In genomic region chr6:135176464-135176863, GRCh38 we compare ENCODE assay signal across 24 cellular contexts. TPM values are rescaled to one million over a fixed set of nuclear protein-coding genes. Genes with fewer than 3 reads are reported as not detected.
DNase-seq lines count a peak whose midpoint lies in the region; ATAC-seq and TF ChIP-seq lines count a peak whose summit lies in the region.
"Had no signal": no experiment of that assay in that cellular context is flagged by ENCODE, and none has a peak within 500 bp of the region (broad histone marks: within the 10 kb centered on the region; RNA-seq: fewer than 3 reads in every experiment).

No MANE protein-coding gene starts in this region.

- H2AFZ ChIP-seq in Karpas-422 (ENCODE audit: low read length) (0 out of 2 replicates have a peak overlapping the region, but pooled peaks have one; percentile 9), OCI-LY7 (ENCODE audit: low read length) (peak overlapping the region; percentile 31; the same call in 1 of the 2 replicates)
- H2AFZ ChIP-seq: GM23248 had no signal

- H3K4me3 ChIP-seq in DOHH2 (ENCODE audit: low read length) (peak overlapping the region; percentile 43), Karpas-422 (ENCODE audit: low read length) (no peak overlapping the region), OCI-LY7 (ENCODE audit: low read depth, low read length, poor library complexity, severe bottlenecking) (no peak overlapping the region)
- H3K4me3 ChIP-seq: esophagus squamous epithelium, GM23248, spleen, transverse colon had no signal

- POLR2A ChIA-PET in OCI-LY7 (lab: Charles Lee) = interaction anchor here (0.9 to 4.2 kb wide), 4 partner anchors 11 to 74 kb away, joined by 3 to 16 read pairs (median 3); no protein-coding TSS in a partner anchor

- H3K27ac ChIP-seq in DOHH2 (ENCODE audit: low read depth, low read length) = peak overlapping the region; percentile 64
- H3K27ac ChIP-seq in Karpas-422 (ENCODE audit: low read length) = no peak overlapping the region
- H3K27ac ChIP-seq in OCI-LY7 (ENCODE audit: low read depth, low read length, poor library complexity, severe bottlenecking) = no peak overlapping the region
- H3K27ac ChIP-seq: esophagus squamous epithelium, GM23248, spleen, transverse colon had no signal

- no peaks in the 10 kb centered on the region for H4K20me1 ChIP-seq in DOHH2 (ENCODE audit: control insufficient read depth, insufficient read depth, low read depth, low read length)
- H4K20me1 ChIP-seq in Karpas-422 (ENCODE audit: insufficient read depth, low read depth, low read length) = no peaks in the 10 kb centered on the region
- H4K20me1 ChIP-seq in OCI-LY7 (ENCODE audit: insufficient read depth, low read length) = no peaks in the 10 kb centered on the region

- H3K27me3 ChIP-seq in DOHH2 (ENCODE audit: control insufficient read depth, low read length) = no peaks in the 10 kb centered on the region
- H3K27me3 ChIP-seq in Karpas-422 (ENCODE audit: low read length) = no peaks in the 10 kb centered on the region
- H3K27me3 ChIP-seq: esophagus squamous epithelium, transverse colon had no signal

- H3K9me3 Mint-ChIP-seq in glutamatergic neuron (ENCODE audit: unreplicated experiment) = peaks cover 3% of the 10 kb centered on the region
- H3K9me3 Mint-ChIP-seq in activated T-cell treated with anti-CD3 and anti-CD28 coated beads, Interleukin-2, amount 50 U/mL, for 72 hours = no peaks in the 10 kb centered on the region
- H3K9me3 Mint-ChIP-seq: activated T-helper 1 cell treated with anti-CD3 and anti-CD28 coated beads, Interleukin-12 subunit alpha, Interleukin-12 subunit beta, Interleukin-2, Interleukin-4 antibody, amounts not matched to agents 30 ng/mL and 10 ng/mL and 1 ng/mL, durations not matched to agents 14 hours and 24 hours and 36 hours; stimulated activated naive CD8-positive, alpha-beta T cell treated with anti-CD3 and anti-CD28 coated beads, Interleukin-15, amount 100 ng/mL, for 72 hours had no signal

- H3K36me3 ChIP-seq in DOHH2 (ENCODE audit: control insufficient read depth, low read length) (no peaks in the 10 kb centered on the region; the same call in 1 of the 2 replicates), Karpas-422 (ENCODE audit: insufficient read depth, low read length) (no peaks in the 10 kb centered on the region), OCI-LY7 (ENCODE audit: insufficient read depth, low read length) (no peaks in the 10 kb centered on the region)
- H3K36me3 ChIP-seq: esophagus squamous epithelium, spleen, transverse colon had no signal

- H3K4me3 Mint-ChIP-seq in glutamatergic neuron (ENCODE audit: unreplicated experiment) = peak overlapping the region; percentile 17
- H3K4me3 Mint-ChIP-seq in activated T-cell treated with anti-CD3 and anti-CD28 coated beads, Interleukin-2, amount 50 U/mL, for 72 hours = no peak overlapping the region
- H3K4me3 Mint-ChIP-seq: activated T-helper 1 cell treated with anti-CD3 and anti-CD28 coated beads, Interleukin-12 subunit alpha, Interleukin-12 subunit beta, Interleukin-2, Interleukin-4 antibody, amounts not matched to agents 30 ng/mL and 10 ng/mL and 1 ng/mL, durations not matched to agents 14 hours and 24 hours and 36 hours had no signal

- H3K9me2 ChIP-seq in DOHH2 (replicated peaks; ENCODE audit: control insufficient read depth, low read length) (no peaks in the 10 kb centered on the region), Karpas-422 (replicated peaks; ENCODE audit: insufficient read depth, low read length) (no peaks in the 10 kb centered on the region), OCI-LY7 (ENCODE audit: insufficient read depth, low read length) (no peaks in the 10 kb centered on the region)

- BruUV-seq in OCI-LY7 (replicated peaks; lab: Mats Ljungman, UMichigan) = no TSS peak

- no peak overlapping the region for H3K27ac Mint-ChIP-seq in glutamatergic neuron (ENCODE audit: unreplicated experiment)
- H3K27ac Mint-ChIP-seq in activated T-cell treated with anti-CD3 and anti-CD28 coated beads, Interleukin-2, amount 50 U/mL, for 72 hours = no peak overlapping the region
- H3K27ac Mint-ChIP-seq: stimulated activated naive CD8-positive, alpha-beta T cell treated with anti-CD3 and anti-CD28 coated beads, Interleukin-15, amount 100 ng/mL, for 72 hours had no signal

- H3K27me3 Mint-ChIP-seq in glutamatergic neuron (ENCODE audit: unreplicated experiment) = peaks cover 2% of the 10 kb centered on the region
- H3K27me3 Mint-ChIP-seq in activated T-cell treated with anti-CD3 and anti-CD28 coated beads, Interleukin-2, amount 50 U/mL, for 72 hours (ENCODE audit: low read depth) = no peaks in the 10 kb centered on the region
- H3K27me3 Mint-ChIP-seq: stimulated activated naive CD8-positive, alpha-beta T cell treated with anti-CD3 and anti-CD28 coated beads, Interleukin-15, amount 100 ng/mL, for 72 hours had no signal

- TF ChIP-seq CTCF in DOHH2 (IDR thresholded peaks at IDR 0.05; ENCODE audit: low read depth, low read length, poor library complexity, severe bottlenecking) (no peak), OCI-LY7 (conservative IDR thresholded peaks at IDR 0.05; ENCODE audit: low read length) (no peak), glutamatergic neuron (IDR thresholded peaks at IDR 0.05; ENCODE audit: partially characterized antibody, unreplicated experiment) (no peak)

- CTCF ChIA-PET in OCI-LY7 (lab: Charles Lee; ENCODE audit: unreplicated experiment) = no interaction called here

- intact Hi-C loops in OCI-LY7 (cut with micrococcal nuclease; ENCODE audit: unreplicated experiment) = no loop called here

- peaks cover 31% of the 10 kb centered on the region for H3F3A ChIP-seq in DOHH2 (ENCODE audit: control insufficient read depth, insufficient read depth)

- H3K4me1 Mint-ChIP-seq in glutamatergic neuron (ENCODE audit: low read depth, unreplicated experiment) = no peaks in the 10 kb centered on the region
- H3K4me1 Mint-ChIP-seq in activated T-cell treated with anti-CD3 and anti-CD28 coated beads, Interleukin-2, amount 50 U/mL, for 72 hours (ENCODE audit: low read depth) = peaks cover 63% of the 10 kb centered on the region

- H3K9me3 ChIP-seq in DOHH2 (ENCODE audit: control insufficient read depth, insufficient read depth, low read length) = no peaks in the 10 kb centered on the region
- no peaks in the 10 kb centered on the region for H3K9me3 ChIP-seq in Karpas-422 (ENCODE audit: low read length)
- no peaks in the 10 kb centered on the region for H3K9me3 ChIP-seq in OCI-LY7 (ENCODE audit: low read length)
- H3K9me3 ChIP-seq: esophagus squamous epithelium, spleen, transverse colon had no signal

- H3K79me2 ChIP-seq in DOHH2 (ENCODE audit: control insufficient read depth, low read length) (peaks cover under 1% of the 10 kb centered on the region), Karpas-422 (ENCODE audit: low read length) (no peaks in the 10 kb centered on the region), OCI-LY7 (ENCODE audit: insufficient read depth, low read depth, low read length) (no peaks in the 10 kb centered on the region)

- H3K9ac ChIP-seq in Karpas-422 (ENCODE audit: low read length) = no peak overlapping the region
- H3K9ac ChIP-seq: GM23248 had no signal

- H3K4me1 ChIP-seq in DOHH2 (ENCODE audit: control insufficient read depth, low read length) (peaks cover 47% of the 10 kb centered on the region), Karpas-422 (ENCODE audit: low read length) (peaks cover 18% of the 10 kb centered on the region), OCI-LY7 (ENCODE audit: insufficient read depth, low read length, poor library complexity, severe bottlenecking) (peaks cover 32% of the 10 kb centered on the region)

- no peaks in the 10 kb centered on the region for H3K36me3 Mint-ChIP-seq in glutamatergic neuron (ENCODE audit: unreplicated experiment)
- H3K36me3 Mint-ChIP-seq in activated T-cell treated with anti-CD3 and anti-CD28 coated beads, Interleukin-2, amount 50 U/mL, for 72 hours (ENCODE audit: insufficient read depth in 2 of 2) = no peaks in the 10 kb centered on the region

- ATAC-seq in activated T-cell treated with anti-CD3 and anti-CD28 coated beads, Interleukin-2, amount 50 U/mL, for 72 hours (replicated peaks in 1 of 2) = no peak
- ATAC-seq: stimulated activated naive CD8-positive, alpha-beta T cell treated with anti-CD3 and anti-CD28 coated beads, Interleukin-15, amount 100 ng/mL, for 72 hours had no signal

- DNase-seq in Karpas-422 (peak; percentile 65), OCI-LY7 (ENCODE audit: low spot score) (peak; percentile 36), glutamatergic neuron (no peak), GM19238 (ENCODE audit: insufficient read length, low spot score) (no peak)
- no peak for DNase-seq in NK-92 treated with Interleukin-12 subunit alpha and Interleukin-12 subunit beta, amount 100 ng/mL, for 24 hours (lab: John Stamatoyannopoulos, UW)
- DNase-seq in activated T-cell treated with anti-CD3 and anti-CD28 coated beads, Interleukin-2, amount 50 U/mL, for 72 hours = no peak
- DNase-seq: activated CD4-positive, CD25-positive, alpha-beta regulatory T cell treated with anti-CD3 and anti-CD28 coated beads, Interleukin-2, amount 50 U/mL, for 72 hours; COR-L47; EL; esophagus squamous epithelium; GM23248; mesenchymal stem cell; NCI-H1105 treated with DMSO at 0.1 percent for 48 hours; NCI-H2107; NCI-H524; OCI-M1; Right ventricle myocardium superior; spleen; stimulated activated CD4-positive, alpha-beta T cell treated with anti-CD3 and anti-CD28 coated beads, Interleukin-4, amount 100 ng/mL, for 4 hours; stimulated activated naive CD8-positive, alpha-beta T cell treated with anti-CD3 and anti-CD28 coated beads, Interleukin-15, amount 100 ng/mL, for 72 hours; T-helper 2 cell; transverse colon had no signal

- H3K4me2 ChIP-seq in DOHH2 (ENCODE audit: low read length) (peak overlapping the region; percentile 82), Karpas-422 (ENCODE audit: low read depth, low read length, poor library complexity, severe bottlenecking) (no peak overlapping the region), OCI-LY7 (ENCODE audit: low read length) (peak overlapping the region; percentile 25)

RNA-seq across cellular contexts. Expression of gene MYB, which starts 4.6 kb away (rescaled TPM):
- 5.3 and 11.8 TPM in 2 replicates for total RNA-seq in Karpas-422 (2014; rRNA removed; shearing (Covaris generic); ENCODE audit: low replicate concordance)
- 42.9 and 45.1 TPM in 2 replicates for total RNA-seq in OCI-LY7 (2014; rRNA removed; shearing (Covaris generic))
- total RNA-seq in OCI-LY7 (2022) (20.1 and 26.1 TPM in 2 replicates), glutamatergic neuron (ENCODE audit: unreplicated experiment) (0.56 TPM)
- total RNA-seq in activated T-cell treated with anti-CD3 and anti-CD28 coated beads, Interleukin-2, amount 50 U/mL, for 72 hours = 10 to 100 TPM; 89.6 to 91.4 TPM

Comparison
In these comparisons a context has a peak if more than half of its experiments do, and no peak if none do; other contexts are left out.
1. DNase-seq: peak in Karpas-422 (single experiment) and OCI-LY7 (single experiment); none in glutamatergic neuron (single experiment), GM19238 (single experiment), NK-92 treated with Interleukin-12 subunit alpha and Interleukin-12 subunit beta, amount 100 ng/mL, for 24 hours (single experiment) and activated T-cell treated with anti-CD3 and anti-CD28 coated beads, Interleukin-2, amount 50 U/mL, for 72 hours (0 of 2).